1 cellular context compared by ENCODE assay signal in the genomic region with DNA sequence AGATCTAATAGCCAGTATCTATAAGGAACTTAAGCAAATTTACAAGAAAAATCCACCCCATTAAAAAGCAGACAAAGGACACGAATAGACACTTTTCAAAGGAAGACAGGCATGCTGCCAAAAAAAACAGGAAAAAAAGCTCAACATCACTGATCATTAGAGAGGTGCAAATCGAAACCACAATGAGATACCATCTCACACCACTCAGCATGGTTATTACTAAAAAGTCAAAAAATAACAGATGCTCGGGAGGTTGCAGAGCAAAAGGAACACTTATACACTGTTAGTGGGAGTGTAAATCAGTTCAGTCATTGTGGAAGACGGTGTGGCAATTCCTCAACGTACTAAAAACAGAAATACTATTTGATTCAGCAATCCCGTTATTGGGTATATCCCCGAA.
A peak's percentile ranks its signal among the peaks of the same experiment; 100 is the strongest.
TF ChIP-seq lines count a peak whose summit lies in the region.

No MANE protein-coding gene starts in this region.

TF ChIP-seq in HEK293, 187 proteins besides CTCF, POLR2A, EP300 and RAD21 (continued from another document and continues in another):
- TF ChIP-seq, protein P1, sequence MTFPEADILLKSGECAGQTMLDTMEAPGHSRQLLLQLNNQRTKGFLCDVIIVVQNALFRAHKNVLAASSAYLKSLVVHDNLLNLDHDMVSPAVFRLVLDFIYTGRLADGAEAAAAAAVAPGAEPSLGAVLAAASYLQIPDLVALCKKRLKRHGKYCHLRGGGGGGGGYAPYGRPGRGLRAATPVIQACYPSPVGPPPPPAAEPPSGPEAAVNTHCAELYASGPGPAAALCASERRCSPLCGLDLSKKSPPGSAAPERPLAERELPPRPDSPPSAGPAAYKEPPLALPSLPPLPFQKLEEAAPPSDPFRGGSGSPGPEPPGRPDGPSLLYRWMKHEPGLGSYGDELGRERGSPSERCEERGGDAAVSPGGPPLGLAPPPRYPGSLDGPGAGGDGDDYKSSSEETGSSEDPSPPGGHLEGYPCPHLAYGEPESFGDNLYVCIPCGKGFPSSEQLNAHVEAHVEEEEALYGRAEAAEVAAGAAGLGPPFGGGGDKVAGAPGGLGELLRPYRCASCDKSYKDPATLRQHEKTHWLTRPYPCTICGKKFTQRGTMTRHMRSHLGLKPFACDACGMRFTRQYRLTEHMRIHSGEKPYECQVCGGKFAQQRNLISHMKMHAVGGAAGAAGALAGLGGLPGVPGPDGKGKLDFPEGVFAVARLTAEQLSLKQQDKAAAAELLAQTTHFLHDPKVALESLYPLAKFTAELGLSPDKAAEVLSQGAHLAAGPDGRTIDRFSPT (tag by site-specific recombination; IDR thresholded peaks at IDR 0.05) = peak; percentile 76
- TF ChIP-seq HOXC10 (CRISPR knock-in tag; IDR thresholded peaks at IDR 0.05) (no peak), GFI1B (tag by site-specific recombination; IDR thresholded peaks at IDR 0.05) (peak; percentile 40; the same call in 1 of the 2 replicates), ZNF391 (tag by site-specific recombination; IDR thresholded peaks at IDR 0.05; ENCODE audit: borderline replicate concordance, low read depth) (no peak), ZBTB21 (tag by site-specific recombination; IDR thresholded peaks at IDR 0.05) (peak; percentile 50; the same call in 1 of the 2 replicates), REPIN1 (tag by site-specific recombination; IDR thresholded peaks at IDR 0.05; ENCODE audit: low read depth) (no peak), ZNF335 (tag by site-specific recombination; conservative IDR thresholded peaks at IDR 0.05) (peak; percentile 38; the same call in 1 of the 2 replicates), ZNF366 (tag by site-specific recombination; conservative IDR thresholded peaks at IDR 0.05) (peak; percentile 86), ZBTB7A (tag by site-specific recombination; IDR thresholded peaks at IDR 0.05; ENCODE audit: low read depth) (no peak), ZNF292 (tag by site-specific recombination; IDR thresholded peaks at IDR 0.05; ENCODE audit: borderline replicate concordance, low read depth) (no peak), ZNF362 (tag by site-specific recombination; IDR thresholded peaks at IDR 0.05) (0 out of 2 replicates have a peak, but pooled peaks have one; percentile 13), HOXA7 (CRISPR knock-in tag; IDR thresholded peaks at IDR 0.05; ENCODE audit: borderline replicate concordance) (no peak), ZNF121 (tag by site-specific recombination; IDR thresholded peaks at IDR 0.05) (no peak), ZBTB8A (tag by site-specific recombination; IDR thresholded peaks at IDR 0.05) (peak; percentile 22), YY2 (tag by site-specific recombination; IDR thresholded peaks at IDR 0.05) (no peak), ZNF114 (tag by site-specific recombination; IDR thresholded peaks at IDR 0.05) (no peak), SCRT1 (tag by site-specific recombination; IDR thresholded peaks at IDR 0.05; ENCODE audit: borderline replicate concordance) (no peak), ZNF561 (tag by site-specific recombination; IDR thresholded peaks at IDR 0.05; ENCODE audit: borderline replicate concordance) (no peak), ZNF138 (tag by site-specific recombination; IDR thresholded peaks at IDR 0.05; ENCODE audit: borderline replicate concordance) (no peak), SCRT2 (tag by site-specific recombination; IDR thresholded peaks at IDR 0.05) (0 out of 2 replicates have a peak, but pooled peaks have one; percentile 11), ZNF639 (tag by site-specific recombination; IDR thresholded peaks at IDR 0.05) (no peak), IKZF3 (tag by site-specific recombination; IDR thresholded peaks at IDR 0.05) (peak; percentile 77), TRIM28 (IDR thresholded peaks at IDR 0.05; ENCODE audit: borderline replicate concordance, low read length) (peak; percentile 83; the same call in 1 of the 2 replicates), GLI2 (tag by site-specific recombination; IDR thresholded peaks at IDR 0.05; ENCODE audit: borderline replicate concordance, low read depth) (peak; percentile 31; the same call in 1 of the 2 replicates), ZFHX2 (tag by site-specific recombination; conservative IDR thresholded peaks at IDR 0.05) (no peak), MEIS1 (CRISPR knock-in tag; IDR thresholded peaks at IDR 0.05; ENCODE audit: borderline replicate concordance) (no peak), ZNF626 (tag by site-specific recombination; IDR thresholded peaks at IDR 0.05) (no peak), ZNF777 (tag by site-specific recombination; IDR thresholded peaks at IDR 0.05; ENCODE audit: borderline replicate concordance) (no peak), ZNF654 (tag by site-specific recombination; IDR thresholded peaks at IDR 0.05; ENCODE audit: low read depth) (no peak; the same call in 1 of the 2 replicates), KLF7 (tag by site-specific recombination; IDR thresholded peaks at IDR 0.05; ENCODE audit: borderline replicate concordance) (peak; percentile 40; the same call in 1 of the 2 replicates), ZNF37A (tag by site-specific recombination; IDR thresholded peaks at IDR 0.05) (no peak), ZFP69B (tag by site-specific recombination; IDR thresholded peaks at IDR 0.05) (0 out of 2 replicates have a peak, but pooled peaks have one; percentile 45), ZNF473 (tag by site-specific recombination; IDR thresholded peaks at IDR 0.05) (no peak), ZNF747 (tag by site-specific recombination; IDR thresholded peaks at IDR 0.05) (no peak), ZNF670 (tag by site-specific recombination; IDR thresholded peaks at IDR 0.05; ENCODE audit: low read depth) (no peak), SALL2 (tag by site-specific recombination; IDR thresholded peaks at IDR 0.05; ENCODE audit: borderline replicate concordance) (no peak)
- TF ChIP-seq, protein P2, sequence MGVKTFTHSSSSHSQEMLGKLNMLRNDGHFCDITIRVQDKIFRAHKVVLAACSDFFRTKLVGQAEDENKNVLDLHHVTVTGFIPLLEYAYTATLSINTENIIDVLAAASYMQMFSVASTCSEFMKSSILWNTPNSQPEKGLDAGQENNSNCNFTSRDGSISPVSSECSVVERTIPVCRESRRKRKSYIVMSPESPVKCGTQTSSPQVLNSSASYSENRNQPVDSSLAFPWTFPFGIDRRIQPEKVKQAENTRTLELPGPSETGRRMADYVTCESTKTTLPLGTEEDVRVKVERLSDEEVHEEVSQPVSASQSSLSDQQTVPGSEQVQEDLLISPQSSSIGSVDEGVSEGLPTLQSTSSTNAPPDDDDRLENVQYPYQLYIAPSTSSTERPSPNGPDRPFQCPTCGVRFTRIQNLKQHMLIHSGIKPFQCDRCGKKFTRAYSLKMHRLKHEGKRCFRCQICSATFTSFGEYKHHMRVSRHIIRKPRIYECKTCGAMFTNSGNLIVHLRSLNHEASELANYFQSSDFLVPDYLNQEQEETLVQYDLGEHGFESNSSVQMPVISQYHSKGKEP (tag by site-specific recombination; IDR thresholded peaks at IDR 0.05) = peak; percentile 64
- TF ChIP-seq, protein P3, sequence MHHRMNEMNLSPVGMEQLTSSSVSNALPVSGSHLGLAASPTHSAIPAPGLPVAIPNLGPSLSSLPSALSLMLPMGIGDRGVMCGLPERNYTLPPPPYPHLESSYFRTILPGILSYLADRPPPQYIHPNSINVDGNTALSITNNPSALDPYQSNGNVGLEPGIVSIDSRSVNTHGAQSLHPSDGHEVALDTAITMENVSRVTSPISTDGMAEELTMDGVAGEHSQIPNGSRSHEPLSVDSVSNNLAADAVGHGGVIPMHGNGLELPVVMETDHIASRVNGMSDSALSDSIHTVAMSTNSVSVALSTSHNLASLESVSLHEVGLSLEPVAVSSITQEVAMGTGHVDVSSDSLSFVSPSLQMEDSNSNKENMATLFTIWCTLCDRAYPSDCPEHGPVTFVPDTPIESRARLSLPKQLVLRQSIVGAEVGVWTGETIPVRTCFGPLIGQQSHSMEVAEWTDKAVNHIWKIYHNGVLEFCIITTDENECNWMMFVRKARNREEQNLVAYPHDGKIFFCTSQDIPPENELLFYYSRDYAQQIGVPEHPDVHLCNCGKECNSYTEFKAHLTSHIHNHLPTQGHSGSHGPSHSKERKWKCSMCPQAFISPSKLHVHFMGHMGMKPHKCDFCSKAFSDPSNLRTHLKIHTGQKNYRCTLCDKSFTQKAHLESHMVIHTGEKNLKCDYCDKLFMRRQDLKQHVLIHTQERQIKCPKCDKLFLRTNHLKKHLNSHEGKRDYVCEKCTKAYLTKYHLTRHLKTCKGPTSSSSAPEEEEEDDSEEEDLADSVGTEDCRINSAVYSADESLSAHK (tag by site-specific recombination; IDR thresholded peaks at IDR 0.05) = peak; percentile 82
- TF ChIP-seq, protein P4, sequence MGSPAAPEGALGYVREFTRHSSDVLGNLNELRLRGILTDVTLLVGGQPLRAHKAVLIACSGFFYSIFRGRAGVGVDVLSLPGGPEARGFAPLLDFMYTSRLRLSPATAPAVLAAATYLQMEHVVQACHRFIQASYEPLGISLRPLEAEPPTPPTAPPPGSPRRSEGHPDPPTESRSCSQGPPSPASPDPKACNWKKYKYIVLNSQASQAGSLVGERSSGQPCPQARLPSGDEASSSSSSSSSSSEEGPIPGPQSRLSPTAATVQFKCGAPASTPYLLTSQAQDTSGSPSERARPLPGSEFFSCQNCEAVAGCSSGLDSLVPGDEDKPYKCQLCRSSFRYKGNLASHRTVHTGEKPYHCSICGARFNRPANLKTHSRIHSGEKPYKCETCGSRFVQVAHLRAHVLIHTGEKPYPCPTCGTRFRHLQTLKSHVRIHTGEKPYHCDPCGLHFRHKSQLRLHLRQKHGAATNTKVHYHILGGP (tag by site-specific recombination; IDR thresholded peaks at IDR 0.05) = peak; percentile 99
- TF ChIP-seq, protein P5, sequence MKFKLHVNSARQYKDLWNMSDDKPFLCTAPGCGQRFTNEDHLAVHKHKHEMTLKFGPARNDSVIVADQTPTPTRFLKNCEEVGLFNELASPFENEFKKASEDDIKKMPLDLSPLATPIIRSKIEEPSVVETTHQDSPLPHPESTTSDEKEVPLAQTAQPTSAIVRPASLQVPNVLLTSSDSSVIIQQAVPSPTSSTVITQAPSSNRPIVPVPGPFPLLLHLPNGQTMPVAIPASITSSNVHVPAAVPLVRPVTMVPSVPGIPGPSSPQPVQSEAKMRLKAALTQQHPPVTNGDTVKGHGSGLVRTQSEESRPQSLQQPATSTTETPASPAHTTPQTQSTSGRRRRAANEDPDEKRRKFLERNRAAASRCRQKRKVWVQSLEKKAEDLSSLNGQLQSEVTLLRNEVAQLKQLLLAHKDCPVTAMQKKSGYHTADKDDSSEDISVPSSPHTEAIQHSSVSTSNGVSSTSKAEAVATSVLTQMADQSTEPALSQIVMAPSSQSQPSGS (tag by site-specific recombination; IDR thresholded peaks at IDR 0.05; ENCODE audit: low read depth) = no peak
- TF ChIP-seq, protein P6, sequence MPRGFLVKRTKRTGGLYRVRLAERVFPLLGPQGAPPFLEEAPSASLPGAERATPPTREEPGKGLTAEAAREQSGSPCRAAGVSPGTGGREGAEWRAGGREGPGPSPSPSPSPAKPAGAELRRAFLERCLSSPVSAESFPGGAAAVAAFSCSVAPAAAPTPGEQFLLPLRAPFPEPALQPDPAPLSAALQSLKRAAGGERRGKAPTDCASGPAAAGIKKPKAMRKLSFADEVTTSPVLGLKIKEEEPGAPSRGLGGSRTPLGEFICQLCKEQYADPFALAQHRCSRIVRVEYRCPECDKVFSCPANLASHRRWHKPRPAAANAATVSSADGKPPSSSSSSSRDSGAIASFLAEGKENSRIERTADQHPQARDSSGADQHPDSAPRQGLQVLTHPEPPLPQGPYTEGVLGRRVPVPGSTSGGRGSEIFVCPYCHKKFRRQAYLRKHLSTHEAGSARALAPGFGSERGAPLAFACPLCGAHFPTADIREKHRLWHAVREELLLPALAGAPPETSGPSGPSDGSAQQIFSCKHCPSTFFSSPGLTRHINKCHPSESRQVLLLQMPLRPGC (tag by site-specific recombination; IDR thresholded peaks at IDR 0.05) = peak; percentile 53; the same call in 1 of the 2 replicates
- TF ChIP-seq, protein P7, sequence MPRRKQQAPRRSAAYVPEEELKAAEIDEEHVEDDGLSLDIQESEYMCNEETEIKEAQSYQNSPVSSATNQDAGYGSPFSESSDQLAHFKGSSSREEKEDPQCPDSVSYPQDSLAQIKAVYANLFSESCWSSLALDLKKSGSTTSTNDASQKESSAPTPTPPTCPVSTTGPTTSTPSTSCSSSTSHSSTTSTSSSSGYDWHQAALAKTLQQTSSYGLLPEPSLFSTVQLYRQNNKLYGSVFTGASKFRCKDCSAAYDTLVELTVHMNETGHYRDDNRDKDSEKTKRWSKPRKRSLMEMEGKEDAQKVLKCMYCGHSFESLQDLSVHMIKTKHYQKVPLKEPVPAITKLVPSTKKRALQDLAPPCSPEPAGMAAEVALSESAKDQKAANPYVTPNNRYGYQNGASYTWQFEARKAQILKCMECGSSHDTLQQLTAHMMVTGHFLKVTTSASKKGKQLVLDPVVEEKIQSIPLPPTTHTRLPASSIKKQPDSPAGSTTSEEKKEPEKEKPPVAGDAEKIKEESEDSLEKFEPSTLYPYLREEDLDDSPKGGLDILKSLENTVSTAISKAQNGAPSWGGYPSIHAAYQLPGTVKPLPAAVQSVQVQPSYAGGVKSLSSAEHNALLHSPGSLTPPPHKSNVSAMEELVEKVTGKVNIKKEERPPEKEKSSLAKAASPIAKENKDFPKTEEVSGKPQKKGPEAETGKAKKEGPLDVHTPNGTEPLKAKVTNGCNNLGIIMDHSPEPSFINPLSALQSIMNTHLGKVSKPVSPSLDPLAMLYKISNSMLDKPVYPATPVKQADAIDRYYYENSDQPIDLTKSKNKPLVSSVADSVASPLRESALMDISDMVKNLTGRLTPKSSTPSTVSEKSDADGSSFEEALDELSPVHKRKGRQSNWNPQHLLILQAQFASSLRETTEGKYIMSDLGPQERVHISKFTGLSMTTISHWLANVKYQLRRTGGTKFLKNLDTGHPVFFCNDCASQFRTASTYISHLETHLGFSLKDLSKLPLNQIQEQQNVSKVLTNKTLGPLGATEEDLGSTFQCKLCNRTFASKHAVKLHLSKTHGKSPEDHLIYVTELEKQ (tag by site-specific recombination; IDR thresholded peaks at IDR 0.05; ENCODE audit: borderline replicate concordance) = peak; percentile 36; the same call in 1 of the 2 replicates
